ENCODE assay signal across 21 cellular contexts in genomic region chr3:174529298-174529697, GRCh38.
A peak's percentile ranks its signal among the peaks of the same experiment; 100 is the strongest.
DNase-seq lines count a peak whose midpoint lies in the region; ATAC-seq and TF ChIP-seq lines count a peak whose summit lies in the region.
"Had no signal": no experiment of that assay in that cellular context is flagged by ENCODE, and none has a peak within 500 bp of the region (broad histone marks: within the 10 kb centered on the region; RNA-seq: fewer than 3 reads in every experiment).

No MANE protein-coding gene starts in this region.

- ATAC-seq in HG03045 (IDR thresholded peaks at IDR 0.05; ENCODE audit: unreplicated experiment), result no peak

- in situ Hi-C loops in SK-MEL-5 (cut with HindIII; ENCODE audit: low pct_unique_long_range_greater_than_20kb, low sequenced_read_pairs), result no loop called here

- H3K36me3 Mint-ChIP-seq in HFFc6 (ENCODE audit: low read depth) (peaks cover 5% of the 10 kb centered on the region; the same call in 1 of the 2 replicates), glutamatergic neuron (ENCODE audit: unreplicated experiment) (no peaks in the 10 kb centered on the region), type B pancreatic cell (peaks cover 3% of the 10 kb centered on the region)

- H3K4me1 Mint-ChIP-seq in HFFc6 (ENCODE audit: low read depth), result peaks cover 26% of the 10 kb centered on the region
- H3K4me1 Mint-ChIP-seq in glutamatergic neuron (ENCODE audit: low read depth, unreplicated experiment), result no peaks in the 10 kb centered on the region
- H3K4me1 Mint-ChIP-seq in type B pancreatic cell (ENCODE audit: unreplicated experiment), result no peaks in the 10 kb centered on the region

- H3K27ac ChIP-seq in C4-2B, result peak overlapping the region; percentile 1; the same call in 1 of the 2 replicates
- H3K27ac ChIP-seq: GM23248 had no signal

- H3K9me3 Mint-ChIP-seq in HFFc6, result no peaks in the 10 kb centered on the region
- H3K9me3 Mint-ChIP-seq in glutamatergic neuron (ENCODE audit: unreplicated experiment), result no peaks in the 10 kb centered on the region
- H3K9me3 Mint-ChIP-seq in type B pancreatic cell, result no peaks in the 10 kb centered on the region

- no peak for DNase-seq in HFFc6
- DNase-seq in SK-MEL-5 (ENCODE audit: low read depth, low spot score), result peak; percentile 20
- peak; percentile 48 for DNase-seq in islet precursor cell
- no peak for DNase-seq in activated CD8-positive, alpha-beta memory T cell treated with anti-CD3 and anti-CD28 coated beads, Interleukin-2, amount 50 U/mL, for 48 hours
- DNase-seq in glutamatergic neuron, result no peak
- DNase-seq in type B pancreatic cell (ENCODE audit: extremely low spot score, unreplicated experiment), result no peak
- DNase-seq: CD4-positive, alpha-beta T cell; COR-L47; DMS79 treated with DMSO at 0.1 percent for 48 hours; GM23248; Kasumi-1; NCI-H1048; NCI-H1417 treated with DMSO at 0.1 percent for 48 hours; NCI-H2029; NCI-H2227 treated with DMSO at 0.1 percent for 48 hours; NCI-H510A treated with DMSO at 0.1 percent for 48 hours; NCI-H82; OCI-M1; Right ventricle myocardium superior had no signal

- H3K4me3 Mint-ChIP-seq in HFFc6 (no peak overlapping the region), glutamatergic neuron (ENCODE audit: unreplicated experiment) (no peak overlapping the region), type B pancreatic cell (no peak overlapping the region)
- H3K4me3 Mint-ChIP-seq: CD4-positive, alpha-beta T cell had no signal

- H3K27ac Mint-ChIP-seq in HFFc6 (no peak overlapping the region), glutamatergic neuron (ENCODE audit: unreplicated experiment) (no peak overlapping the region), type B pancreatic cell (no peak overlapping the region)
- H3K27ac Mint-ChIP-seq: CD4-positive, alpha-beta T cell had no signal

- no peaks in the 10 kb centered on the region for H3K27me3 Mint-ChIP-seq in HFFc6 (ENCODE audit: insufficient read depth)
- no peaks in the 10 kb centered on the region for H3K27me3 Mint-ChIP-seq in glutamatergic neuron (ENCODE audit: unreplicated experiment)
- no peaks in the 10 kb centered on the region for H3K27me3 Mint-ChIP-seq in type B pancreatic cell
- H3K27me3 Mint-ChIP-seq: CD4-positive, alpha-beta T cell had no signal

- TF ChIP-seq CTCF in C4-2B (conservative IDR thresholded peaks at IDR 0.05) (no peak), HFFc6 (IDR thresholded peaks at IDR 0.05) (0 out of 2 replicates have a peak, but pooled peaks have one; percentile 11), glutamatergic neuron (IDR thresholded peaks at IDR 0.05; ENCODE audit: partially characterized antibody, unreplicated experiment) (no peak), type B pancreatic cell (conservative IDR thresholded peaks at IDR 0.05) (no peak)

Comparison
In these comparisons a context has a peak if more than half of its experiments do, and no peak if none do; other contexts are left out.
1. DNase-seq: peak in SK-MEL-5 (single experiment) and islet precursor cell (single experiment); none in HFFc6 (single experiment), activated CD8-positive, alpha-beta memory T cell treated with anti-CD3 and anti-CD28 coated beads, Interleukin-2, amount 50 U/mL, for 48 hours (single experiment), glutamatergic neuron (single experiment) and type B pancreatic cell (single experiment).